Comparison of ENCODE assay signal across 20 cellular contexts in the genomic region with DNA sequence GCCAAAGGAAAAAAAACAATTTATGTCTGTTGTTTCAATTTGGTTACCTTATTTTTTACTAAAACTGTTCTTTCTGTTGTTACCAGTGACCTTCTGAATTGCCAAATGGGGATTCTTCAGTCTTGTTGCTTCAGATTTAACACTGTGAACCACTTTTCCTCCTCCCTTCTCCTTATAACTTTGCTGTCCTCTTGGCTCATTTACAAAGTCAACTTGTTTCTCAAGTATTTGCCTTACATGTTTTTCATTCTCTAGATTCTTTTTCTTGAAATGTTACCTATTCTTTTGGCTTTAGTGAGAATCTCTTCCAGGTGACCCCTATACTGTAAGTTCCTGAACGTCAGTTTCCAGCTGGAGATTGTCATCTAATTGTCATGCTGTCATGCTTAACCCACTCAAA. TPM values are rescaled to one million over a fixed set of nuclear protein-coding genes. Genes with fewer than 3 reads are reported as not detected.
DNase-seq lines count a peak whose midpoint lies in the region; ATAC-seq, FAIRE-seq and TF ChIP-seq lines count a peak whose summit lies in the region.
"Had no signal": no experiment of that assay in that cellular context is flagged by ENCODE, and none has a peak within 500 bp of the region (broad histone marks: within the 10 kb centered on the region; RNA-seq: fewer than 3 reads in every experiment).

No MANE protein-coding gene starts in this region.

- H3K9me3 Mint-ChIP-seq in type B pancreatic cell, result no peaks in the 10 kb centered on the region
- H3K9me3 Mint-ChIP-seq in activated CD8-positive, alpha-beta T cell treated with anti-CD3 and anti-CD28 coated beads for 36 hours, result peaks cover 5% of the 10 kb centered on the region

- CTCF ChIA-PET in K562 (lab: Yijun Ruan, JAX; ENCODE audit: low intra/inter-chr PET ratio), result interaction anchor here (0.7 kb wide), 1 partner anchor 9 kb away, joined by 3 read pairs; no protein-coding TSS in a partner anchor
- CTCF ChIA-PET in activated CD8-positive, alpha-beta T cell treated with anti-CD3 and anti-CD28 coated beads for 36 hours (lab: Charles Lee), result interaction anchor here (0.6 to 1.2 kb wide), 3 partner anchors 9 to 248 kb away, joined by 3 read pairs; no protein-coding TSS in a partner anchor

- H3K27ac ChIP-seq in K562 (ENCODE audit: extremely low read depth, low read depth, low read length) (peak overlapping the region; percentile 64; the same call in 2 of the 3 replicates), left lung (no peak overlapping the region)
- H3K27ac ChIP-seq: A549, body of pancreas, right atrium auricular region had no signal

- peak overlapping the region; percentile 58; the same call in 1 of the 2 replicates for H2AFZ ChIP-seq in K562 (ENCODE audit: low read depth, low read length)

- no peak for ATAC-seq in K562
- peak; percentile 65 for ATAC-seq in left lung
- no peak for ATAC-seq in activated CD8-positive, alpha-beta T cell treated with anti-CD3 and anti-CD28 coated beads for 36 hours
- ATAC-seq in GM21737 (IDR thresholded peaks at IDR 0.05; ENCODE audit: unreplicated experiment), result no peak
- ATAC-seq: A549; body of pancreas; HCT116; naive thymus-derived CD4-positive, alpha-beta T cell had no signal

- FAIRE-seq in K562 (lab: Jason Lieb, UNC), result no peak
- FAIRE-seq: A549, colon had no signal

- no peaks in the 10 kb centered on the region for H3K27me3 Mint-ChIP-seq in type B pancreatic cell
- H3K27me3 Mint-ChIP-seq in activated CD8-positive, alpha-beta T cell treated with anti-CD3 and anti-CD28 coated beads for 36 hours, result no peaks in the 10 kb centered on the region
- H3K27me3 Mint-ChIP-seq: activated naive CD8-positive, alpha-beta T cell; naive thymus-derived CD4-positive, alpha-beta T cell had no signal

- H3K9me3 ChIP-seq in K562 (replicated peaks; ENCODE audit: control insufficient read depth, insufficient read depth, low read depth, low read length) (no peaks in the 10 kb centered on the region; the same call in none of the 2 replicates), left lung (no peaks in the 10 kb centered on the region)
- H3K9me3 ChIP-seq: A549, body of pancreas, right atrium auricular region had no signal

- DNase-seq in AG10803 (ENCODE audit: low read depth) (peak; percentile 76), OCI-M1 (lab: John Stamatoyannopoulos, UW) (peak; percentile 30), K562 (ENCODE audit: extremely low read depth in 1 of 4, low spot score in 3 of 4) (no peak), left lung (no peak), type B pancreatic cell (ENCODE audit: extremely low spot score, unreplicated experiment) (no peak), NCI-H1048 (lab: John Stamatoyannopoulos, UW) (no peak)
- DNase-seq in activated CD8-positive, alpha-beta T cell treated with anti-CD3 and anti-CD28 coated beads for 36 hours, result no peak
- DNase-seq: activated CD4-positive, alpha-beta T cell treated with anti-CD3 and anti-CD28 coated beads for 48 hours; body of pancreas; effector memory CD4-positive, alpha-beta T cell; naive thymus-derived CD4-positive, alpha-beta T cell; NCI-H2029; NCI-H345; SHP77 had no signal

- H3K4me3 ChIP-seq in AG10803 (ENCODE audit: low read length), result no peak overlapping the region
- no peak overlapping the region for H3K4me3 ChIP-seq in K562
- no peak overlapping the region for H3K4me3 ChIP-seq in left lung
- H3K4me3 ChIP-seq: A549, body of pancreas, right atrium auricular region had no signal

- in situ Hi-C loops in K562 (cut with MboI), result no loop called here

- H3K9me1 ChIP-seq in K562 (ENCODE audit: control insufficient read depth, insufficient read depth, low read length), result no peaks in the 10 kb centered on the region

- no peak for TF ChIP-seq POLR2A in K562 (conservative IDR thresholded peaks at IDR 0.05)

- H3K4me1 Mint-ChIP-seq in type B pancreatic cell (ENCODE audit: unreplicated experiment), result peaks cover 3% of the 10 kb centered on the region
- H3K4me1 Mint-ChIP-seq in activated CD8-positive, alpha-beta T cell treated with anti-CD3 and anti-CD28 coated beads for 36 hours (ENCODE audit: low read depth), result peaks cover 59% of the 10 kb centered on the region

- no peak for TF ChIP-seq RAD21 in K562 (CRISPR knock-in tag; conservative IDR thresholded peaks at IDR 0.05 in 1 of 2, IDR thresholded peaks at IDR 0.05 in 1 of 2)

- 33% methylated on average over 1 of the region's 1 CpG for WGBS in K562 (ENCODE audit: insufficient coverage, low coverage, missing lambda C conversion rate)

- peaks cover 43% of the 10 kb centered on the region for H3K79me2 ChIP-seq in K562 (ENCODE audit: control insufficient read depth, insufficient read depth, low read length)

- intact Hi-C loops in K562 (cut with micrococcal nuclease), result no loop called here
- intact Hi-C loops in left lung (cut with DNase I), result no loop called here
- intact Hi-C loops in activated CD8-positive, alpha-beta T cell treated with anti-CD3 and anti-CD28 coated beads for 36 hours (cut with micrococcal nuclease), result no loop called here

- H4K20me1 ChIP-seq in K562 (replicated peaks; ENCODE audit: control insufficient read depth, insufficient read depth, low read length), result no peaks in the 10 kb centered on the region

- POLR2A ChIA-PET in K562 (lab: Yijun Ruan, JAX), result no interaction called here
- POLR2A ChIA-PET in activated CD8-positive, alpha-beta T cell treated with anti-CD3 and anti-CD28 coated beads for 36 hours (lab: Charles Lee), result no interaction called here

- TF ChIP-seq EP300 in K562 (IDR thresholded peaks at IDR 0.05; ENCODE audit: low read length), result no peak

- H3K36me3 ChIP-seq in K562 (ENCODE audit: control insufficient read depth, insufficient read depth, low read length), result no peaks in the 10 kb centered on the region
- H3K36me3 ChIP-seq in left lung, result no peaks in the 10 kb centered on the region
- H3K36me3 ChIP-seq: right atrium auricular region had no signal

- peaks cover 6 to 25% of the 10 kb centered on the region in 2 experiments; a peak in 4 of 5 replicates for H3K4me1 ChIP-seq in K562 (replicated peaks in 1 of 2; ENCODE audit: control insufficient read depth in 2 of 2, insufficient read depth in 2 of 2, low read length in 2 of 2)
- peaks cover 4% of the 10 kb centered on the region in 2 donors for H3K4me1 ChIP-seq in left lung
- H3K4me1 ChIP-seq: A549 had no signal

- peaks cover 6% of the 10 kb centered on the region for H3K36me3 Mint-ChIP-seq in type B pancreatic cell
- peaks cover 46% of the 10 kb centered on the region for H3K36me3 Mint-ChIP-seq in activated CD8-positive, alpha-beta T cell treated with anti-CD3 and anti-CD28 coated beads for 36 hours (ENCODE audit: low read depth)

- BruUV-seq in K562 (replicated peaks; lab: Mats Ljungman, UMichigan), result no TSS peak

- no peak overlapping the region for H3K27ac Mint-ChIP-seq in type B pancreatic cell
- no peak overlapping the region for H3K27ac Mint-ChIP-seq in activated CD8-positive, alpha-beta T cell treated with anti-CD3 and anti-CD28 coated beads for 36 hours

- no peak overlapping the region for H3K4me2 ChIP-seq in K562 (ENCODE audit: insufficient read depth, low read length)
- H3K4me2 ChIP-seq: A549 had no signal

- no peak for TF ChIP-seq CTCF in AG10803 (conservative IDR thresholded peaks at IDR 0.05; ENCODE audit: low read length)
- no peak for TF ChIP-seq CTCF in K562 (IDR thresholded peaks at IDR 0.05 in 2 of 3, conservative IDR thresholded peaks at IDR 0.05 in 1 of 3; ENCODE audit: insufficient read depth in 2 of 3, low read depth in 1 of 3, low read length in 3 of 3)
- no peak for TF ChIP-seq CTCF in left lung (IDR thresholded peaks at IDR 0.05)
- TF ChIP-seq CTCF in type B pancreatic cell (conservative IDR thresholded peaks at IDR 0.05), result no peak
- no peak for TF ChIP-seq CTCF in activated CD8-positive, alpha-beta T cell treated with anti-CD3 and anti-CD28 coated beads for 36 hours (IDR thresholded peaks at IDR 0.05)

- H3K4me3 Mint-ChIP-seq in type B pancreatic cell, result no peak overlapping the region
- H3K4me3 Mint-ChIP-seq in activated CD8-positive, alpha-beta T cell treated with anti-CD3 and anti-CD28 coated beads for 36 hours, result no peak overlapping the region

- no peaks in the 10 kb centered on the region for H3K27me3 ChIP-seq in K562 (ENCODE audit: control insufficient read depth in 2 of 2, insufficient read depth in 2 of 2, low read length in 2 of 2)
- H3K27me3 ChIP-seq in left lung, result no peaks in the 10 kb centered on the region
- H3K27me3 ChIP-seq: body of pancreas, right atrium auricular region had no signal

- peak overlapping the region in 1 of 2 experiments; percentile 14; a peak in 1 of 4 replicates for H3K9ac ChIP-seq in K562 (ENCODE audit: insufficient read depth in 1 of 2, low read depth in 2 of 2, low read length in 2 of 2)

TF ChIP-seq in K562, 482 proteins besides CTCF, POLR2A, EP300 and RAD21 (continues in another document):
- TF ChIP-seq ERF (CRISPR knock-in tag; IDR thresholded peaks at IDR 0.05) (no peak), ZNF717 (CRISPR knock-in tag; IDR thresholded peaks at IDR 0.05) (no peak), TARDBP (IDR thresholded peaks at IDR 0.05) (no peak), L3MBTL2 (IDR thresholded peaks at IDR 0.05) (no peak), TBL1XR1 (IDR thresholded peaks at IDR 0.05; ENCODE audit: low read length in 2 of 2) (no peak), MCM5 (IDR thresholded peaks at IDR 0.05; ENCODE audit: low read depth) (no peak)

RNA-seq across cellular contexts. Expression of a gene that starts 19.4 kb away (rescaled TPM):
- 12.8 and 21.0 TPM in 2 replicates for total RNA-seq in K562 (2011; cell fraction: chromatin; rRNA removed; ENCODE audit: low replicate concordance)
- 9.8 and 10.1 TPM in 2 replicates for total RNA-seq in K562 (2011; cell fraction: nucleolus; rRNA removed)
- 13.3 and 16.0 TPM in 2 replicates for total RNA-seq in K562 (2011; cell fraction: nucleoplasm; rRNA removed)
- total RNA-seq in K562 (2014; rRNA removed) (7.8 and 9.1 TPM in 2 replicates), K562 (2014; rRNA removed; fragmentation: Illumina TruSeq; extraction: Trizol) (10.6 and 11.9 TPM in 2 replicates), K562 (2015; rRNA removed; fragmentation: Illumina TruSeq; extraction: Trizol) (14.7 and 15.2 TPM in 2 replicates), K562 (2021) (13.3 and 14.2 TPM in 2 replicates), left lung (10 to 100 TPM; 40.2 to 41.1 TPM), type B pancreatic cell (ENCODE audit: low replicate concordance) (50.9 and 67.4 TPM in 2 replicates)
- polyA plus RNA-seq in K562 (2011; rRNA removed) (7.2 and 8.0 TPM in 2 replicates), K562 (2014; fragmentation: Illumina TruSeq; extraction: Trizol) (8.6 and 11.0 TPM in 2 replicates), K562 (2014; fragmentation: Nextera tagmentation; extraction: Ambion mirVana) (1 to 10 TPM; 4.1 to 6.0 TPM), K562 (2014; rRNA removed) (6.0 and 7.1 TPM in 2 replicates)
- polyA plus RNA-seq in K562 (2011; cell fraction: cytosol; rRNA removed), result 3.6 and 6.1 TPM in 2 replicates
- 4.1 and 4.7 TPM in 2 replicates for polyA plus RNA-seq in K562 (2011; cell fraction: nucleus; rRNA removed)
- polyA plus RNA-seq in K562 (2012), result 8.2 and 10.1 TPM in 2 replicates
- polyA minus RNA-seq in K562 (2011; rRNA and poly(A)+ RNA removed), result 13.7 and 19.0 TPM in 2 replicates
- polyA minus RNA-seq in K562 (2011; cell fraction: cytosol; rRNA and poly(A)+ RNA removed), result 3.4 and 3.8 TPM in 2 replicates
- 7.3 and 12.3 TPM in 2 replicates for polyA minus RNA-seq in K562 (2011; cell fraction: nucleus; rRNA and poly(A)+ RNA removed)
- 10 to 100 TPM; 55.7 to 61.0 TPM for total RNA-seq in activated CD8-positive, alpha-beta T cell treated with anti-CD3 and anti-CD28 coated beads for 36 hours

Comparison
In these comparisons a context has a peak if more than half of its experiments do, and no peak if none do; other contexts are left out.
1. DNase-seq: peak in AG10803 (single experiment) and OCI-M1 (single experiment); none in K562 (0 of 4), left lung (0 of 2), type B pancreatic cell (single experiment), activated CD8-positive, alpha-beta T cell treated with anti-CD3 and anti-CD28 coated beads for 36 hours (single experiment) and NCI-H1048 (single experiment).